Comparison of ENCODE assay signal across 10 cellular contexts in the genomic region with DNA sequence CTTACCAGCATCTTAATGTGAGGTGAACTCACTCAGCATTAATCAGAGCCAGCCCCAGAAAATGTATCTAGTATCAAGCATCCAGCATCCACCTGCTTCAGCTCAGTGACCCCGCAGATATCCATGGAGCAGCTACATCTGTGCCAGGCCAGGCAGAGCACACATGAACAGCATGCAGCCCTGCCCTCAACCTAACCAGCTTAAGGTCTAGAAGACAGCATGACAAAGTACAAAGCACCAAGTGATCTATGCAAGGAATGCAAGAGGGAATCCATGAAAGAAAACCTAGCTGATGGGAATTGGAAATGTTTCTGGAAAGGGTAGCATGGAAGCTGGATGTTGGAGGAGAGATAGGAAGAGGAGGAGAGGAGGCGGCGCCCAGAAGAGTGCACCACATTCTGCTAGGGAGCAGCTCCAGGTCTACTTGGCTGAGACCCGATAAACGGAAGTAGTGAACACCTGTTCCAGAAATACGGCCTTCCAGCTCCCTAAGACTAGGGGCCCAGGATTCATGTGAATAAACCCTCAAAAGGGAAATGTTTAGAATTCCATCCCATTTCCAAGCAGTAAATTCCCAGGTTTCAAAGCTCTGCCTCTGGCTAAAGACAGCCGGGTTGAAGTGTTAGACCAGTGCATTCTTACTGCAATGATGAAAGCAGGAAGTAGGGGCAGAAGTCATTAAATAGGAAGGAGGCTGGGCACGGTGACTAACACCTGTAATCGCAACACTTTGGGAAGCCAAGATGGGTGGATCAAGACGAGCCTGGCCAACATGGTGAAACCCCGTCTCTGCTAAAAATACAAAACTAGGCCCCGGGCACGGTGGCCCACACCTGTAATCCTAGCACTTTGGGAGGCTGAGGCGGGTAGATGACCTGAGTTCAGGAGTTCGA. TPM values are rescaled to one million over a fixed set of nuclear protein-coding genes. Genes with fewer than 3 reads are reported as not detected.
DNase-seq lines count a peak whose midpoint lies in the region; ATAC-seq and TF ChIP-seq lines count a peak whose summit lies in the region.
"Had no signal": no experiment of that assay in that cellular context is flagged by ENCODE, and none has a peak within 500 bp of the region (broad histone marks: within the 10 kb centered on the region; RNA-seq: fewer than 3 reads in every experiment).

No MANE protein-coding gene starts in this region.

- TF ChIP-seq POLR2A in sigmoid colon (IDR thresholded peaks at IDR 0.05) = no peak

- H3K9me3 ChIP-seq in sigmoid colon = no peaks in the 10 kb centered on the region
- H3K9me3 ChIP-seq: A549 had no signal

- peaks cover 22 to 44% (median 24%) of the 10 kb centered on the region in 4 donors for H3K36me3 ChIP-seq in sigmoid colon

- peaks cover 0 to 9% (median 4%) of the 10 kb centered on the region in 4 donors for H3K4me1 ChIP-seq in sigmoid colon
- H3K4me1 ChIP-seq: A549 had no signal

- no peak for TF ChIP-seq CTCF in sigmoid colon (IDR thresholded peaks at IDR 0.05)

- intact Hi-C loops in sigmoid colon (cut with DNase I) = no loop called here

- no peaks in the 10 kb centered on the region for H3K27me3 ChIP-seq in sigmoid colon

- peak overlapping the region in 3 of 4 donors; percentile 10 to 29 (median 23) for H3K27ac ChIP-seq in sigmoid colon
- H3K27ac ChIP-seq: A549 had no signal

- peak; percentile 20 for DNase-seq in NCI-H2171 treated with DMSO at 0.1 percent for 48 hours (lab: John Stamatoyannopoulos, UW)
- no peak for DNase-seq in NCI-H2171 (lab: John Stamatoyannopoulos, UW)
- DNase-seq in RKO (ENCODE audit: low spot score) = peak; percentile 49
- peak; percentile 20 for DNase-seq in fibroblast of peridontal ligament (ENCODE audit: extremely low read depth)
- no peak for DNase-seq in sigmoid colon
- DNase-seq in NCI-H524 treated with DMSO at 0.1 percent for 48 hours (lab: John Stamatoyannopoulos, UW) = no peak
- DNase-seq in activated gamma-delta T cell treated with Interleukin-2 at 50 U/mL for 16 hours = no peak
- DNase-seq: NCI-H1694 had no signal

- no peak for TF ChIP-seq EP300 in sigmoid colon (IDR thresholded peaks at IDR 0.05)

- WGBS in sigmoid colon, 2 donors = 47 to 80% methylated on average over 15 of the region's 15 CpGs

- ATAC-seq in GM18517 (IDR thresholded peaks at IDR 0.05; ENCODE audit: unreplicated experiment) = no peak

- no peak overlapping the region for H3K4me3 ChIP-seq in sigmoid colon
- H3K4me3 ChIP-seq: A549 had no signal

RNA-seq across cellular contexts. Expression of a gene that starts 23.5 kb away (rescaled TPM):
- 10 to 100 TPM in 3 of 4 donors, 1 to 10 TPM in 1; 9.9 to 19.0 (median 15.1) TPM for total RNA-seq in sigmoid colon
- 10 to 100 TPM in 1 of 3 donors, 1 to 10 TPM in 2; 7.2 to 17.8 (median 7.8) TPM for polyA plus RNA-seq in sigmoid colon

RNA-seq across cellular contexts. Expression of a gene that starts 59.1 kb away (rescaled TPM):
- total RNA-seq in sigmoid colon = 10 to 100 TPM in 3 of 4 donors, 1 to 10 TPM in 1; 3.3 to 25.5 (median 16.5) TPM
- polyA plus RNA-seq in sigmoid colon = 1 to 10 TPM in 2 of 3 donors, under 1 TPM in 1; 0.46 to 4.2 (median 2.1) TPM
- polyA plus RNA-seq: A549 had no signal

Comparison
In these comparisons a context has a peak if more than half of its experiments do, and no peak if none do; other contexts are left out.
1. DNase-seq: peak in NCI-H2171 treated with DMSO at 0.1 percent for 48 hours (single experiment), RKO (single experiment) and fibroblast of peridontal ligament (single experiment); none in NCI-H2171 (single experiment), sigmoid colon (single experiment), NCI-H524 treated with DMSO at 0.1 percent for 48 hours (single experiment) and activated gamma-delta T cell treated with Interleukin-2 at 50 U/mL for 16 hours (single experiment).